30 cellular contexts compared by ENCODE assay signal in the genomic region with DNA sequence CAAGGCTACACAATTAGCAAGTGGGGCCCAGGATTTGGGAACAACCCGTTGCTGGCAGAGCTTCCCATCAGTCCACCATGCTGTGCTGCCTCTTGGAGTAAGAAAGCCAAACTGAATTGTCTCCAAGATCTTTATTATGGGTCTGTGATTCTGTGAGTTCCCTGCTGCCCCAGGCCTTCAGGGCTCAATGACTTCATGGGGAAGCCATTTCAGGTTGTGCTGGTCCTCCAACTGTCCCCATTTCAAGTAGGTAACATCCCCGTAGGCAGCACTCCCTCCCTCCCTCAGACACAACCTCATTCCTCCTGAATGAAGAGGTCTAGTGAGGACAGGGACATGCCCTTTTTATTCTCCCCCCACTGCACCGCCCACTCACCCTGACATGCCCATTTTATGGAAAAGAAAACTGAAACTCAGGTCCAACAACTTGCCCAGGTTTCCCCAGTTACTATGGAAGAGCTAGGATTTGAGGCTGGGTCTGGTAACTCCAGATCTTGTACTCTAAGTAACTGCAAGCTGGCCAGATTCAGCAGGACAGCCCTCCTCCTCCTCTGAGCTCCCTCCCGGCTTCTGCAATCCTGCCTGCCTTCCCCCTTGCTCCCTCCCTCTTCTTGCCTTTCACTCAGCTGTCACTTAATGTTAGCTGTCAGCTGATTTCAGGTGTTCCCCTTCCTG. TPM values are rescaled to one million over a fixed set of nuclear protein-coding genes. Genes with fewer than 3 reads are reported as not detected.
DNase-seq lines count a peak whose midpoint lies in the region; ATAC-seq, FAIRE-seq and TF ChIP-seq lines count a peak whose summit lies in the region.
"Had no signal": no experiment of that assay in that cellular context is flagged by ENCODE, and none has a peak within 500 bp of the region (broad histone marks: within the 10 kb centered on the region; RNA-seq: fewer than 3 reads in every experiment).

No MANE protein-coding gene starts in this region.

- in situ Hi-C loops in HepG2 (cut with HindIII; ENCODE audit: extremely low pct_ligation_motif_present, low pct_unique_long_range_greater_than_20kb), result no loop called here

- TF ChIP-seq EP300 in HepG2 (IDR thresholded peaks at IDR 0.05; ENCODE audit: low read depth in 2 of 2, low read length in 2 of 2) (no peak), HepG2 (CRISPR knock-in tag; IDR thresholded peaks at IDR 0.05; ENCODE audit: borderline replicate concordance) (no peak)

- H3K36me3 Mint-ChIP-seq in dendritic cell treated with granulocyte-macrophage colony-stimulating factor and Interleukin-4, amounts not matched to agents 40 ng/mL and 50 ng/mL, for 4 days (ENCODE audit: low read depth), result no peaks in the 10 kb centered on the region
- no peaks in the 10 kb centered on the region for H3K36me3 Mint-ChIP-seq in neural progenitor cell
- H3K36me3 Mint-ChIP-seq: natural killer cell; stimulated activated naive B cell treated with anti-CD40 and anti-IgM and Interleukin-4, amounts not matched to agents 10 μg/mL and 1 μg/mL and 100 μg/mL, for 72 hours had no signal

- no peaks in the 10 kb centered on the region for H3K9me2 ChIP-seq in PC-3 (replicated peaks; ENCODE audit: low read length)

- H2AFZ ChIP-seq in HepG2 (ENCODE audit: low read length) (no peak overlapping the region), neural progenitor cell (replicated peaks) (peak overlapping the region; percentile 77), PC-3 (ENCODE audit: low read length) (no peak overlapping the region)

- H4K20me1 ChIP-seq in HepG2 (ENCODE audit: insufficient read depth, low read length) (no peaks in the 10 kb centered on the region), neural progenitor cell (ENCODE audit: low read depth) (no peaks in the 10 kb centered on the region), PC-3 (ENCODE audit: low read length) (no peaks in the 10 kb centered on the region)

- no peak for TF ChIP-seq RAD21 in HepG2 (CRISPR knock-in tag; IDR thresholded peaks at IDR 0.05)

- H3K4me1 ChIP-seq in HepG2 (ENCODE audit: insufficient read depth, low read length), result peaks cover 40% of the 10 kb centered on the region
- H3K4me1 ChIP-seq in right lobe of liver, result no peaks in the 10 kb centered on the region
- peaks cover 18% of the 10 kb centered on the region for H3K4me1 ChIP-seq in neural progenitor cell
- no peaks in the 10 kb centered on the region for H3K4me1 ChIP-seq in PC-3 (ENCODE audit: insufficient read depth, low read length)
- H3K4me1 ChIP-seq: A549, HAP-1, lower lobe of right lung had no signal

- H3K27me3 Mint-ChIP-seq in dendritic cell treated with granulocyte-macrophage colony-stimulating factor and Interleukin-4, amounts not matched to agents 40 ng/mL and 50 ng/mL, for 4 days, result peaks cover 6% of the 10 kb centered on the region
- peaks cover 8% of the 10 kb centered on the region for H3K27me3 Mint-ChIP-seq in neural progenitor cell (ENCODE audit: insufficient read depth, low read depth)
- H3K27me3 Mint-ChIP-seq: activated CD8-positive, alpha-beta T cell treated with anti-CD3 and anti-CD28 coated beads for 36 hours; stimulated activated naive B cell treated with anti-CD40 and anti-IgM and Interleukin-4, amounts not matched to agents 10 μg/mL and 1 μg/mL and 100 μg/mL, for 72 hours had no signal

- H3K79me2 ChIP-seq in HepG2 (ENCODE audit: insufficient read depth, low read length), result no peaks in the 10 kb centered on the region
- no peaks in the 10 kb centered on the region for H3K79me2 ChIP-seq in neural progenitor cell (ENCODE audit: low read depth)
- H3K79me2 ChIP-seq in PC-3 (ENCODE audit: low read length), result no peaks in the 10 kb centered on the region

- BruUV-seq in HepG2 (replicated peaks; lab: Mats Ljungman, UMichigan) (no TSS peak), PC-3 (replicated peaks; lab: Mats Ljungman, UMichigan) (no TSS peak)

- H3K9ac ChIP-seq in HepG2 (ENCODE audit: insufficient read depth, low read depth, low read length) (no peak overlapping the region), neural progenitor cell (no peak overlapping the region), PC-3 (ENCODE audit: low read length) (no peak overlapping the region)

- no peaks in the 10 kb centered on the region for H3K9me3 Mint-ChIP-seq in dendritic cell treated with granulocyte-macrophage colony-stimulating factor and Interleukin-4, amounts not matched to agents 40 ng/mL and 50 ng/mL, for 4 days
- H3K9me3 Mint-ChIP-seq in neural progenitor cell, result no peaks in the 10 kb centered on the region
- H3K9me3 Mint-ChIP-seq: activated CD8-positive, alpha-beta T cell treated with anti-CD3 and anti-CD28 coated beads for 36 hours; activated T-helper 1 cell treated with anti-CD3 and anti-CD28 coated beads, Interleukin-12 subunit alpha, Interleukin-12 subunit beta, Interleukin-2, Interleukin-4 antibody, amounts not matched to agents 30 ng/mL and 10 ng/mL and 1 ng/mL, durations not matched to agents 14 hours and 24 hours and 36 hours; endodermal cell; natural killer cell; stimulated activated naive B cell treated with anti-CD40 and anti-IgM and Interleukin-4, amounts not matched to agents 10 μg/mL and 1 μg/mL and 100 μg/mL, for 72 hours had no signal

- H3K4me2 ChIP-seq in HepG2 (ENCODE audit: low read depth, low read length), result no peak overlapping the region
- peak overlapping the region; percentile 20 for H3K4me2 ChIP-seq in neural progenitor cell
- H3K4me2 ChIP-seq in PC-3 (ENCODE audit: low read length), result no peak overlapping the region
- H3K4me2 ChIP-seq: A549 had no signal

- H3K27ac Mint-ChIP-seq in dendritic cell treated with granulocyte-macrophage colony-stimulating factor and Interleukin-4, amounts not matched to agents 40 ng/mL and 50 ng/mL, for 4 days, result peak overlapping the region; percentile 21
- peak overlapping the region; percentile 70 for H3K27ac Mint-ChIP-seq in neural progenitor cell
- H3K27ac Mint-ChIP-seq: activated CD8-positive, alpha-beta T cell treated with anti-CD3 and anti-CD28 coated beads for 36 hours; activated T-helper 1 cell treated with anti-CD3 and anti-CD28 coated beads, Interleukin-12 subunit alpha, Interleukin-12 subunit beta, Interleukin-2, Interleukin-4 antibody, amounts not matched to agents 30 ng/mL and 10 ng/mL and 1 ng/mL, durations not matched to agents 14 hours and 24 hours and 36 hours; endodermal cell; natural killer cell; stimulated activated naive B cell treated with anti-CD40 and anti-IgM and Interleukin-4, amounts not matched to agents 10 μg/mL and 1 μg/mL and 100 μg/mL, for 72 hours had no signal

- DNase-seq in HepG2 (ENCODE audit: low spot score) (no peak), right lobe of liver (no peak), neural progenitor cell (ENCODE audit: low spot score) (peak; percentile 42), PC-3 (no peak)
- DNase-seq in effector CD4-positive, alpha-beta T cell, result no peak
- DNase-seq: activated CD8-positive, alpha-beta memory T cell treated with anti-CD3 and anti-CD28 coated beads, Interleukin-2, amount 50 U/mL, for 48 hours; activated CD8-positive, alpha-beta T cell treated with anti-CD3 and anti-CD28 coated beads for 36 hours; activated naive CD4-positive, alpha-beta T cell treated with anti-CD3 and anti-CD28 coated beads, Interleukin-2, amount 50 U/mL, for 16 hours; amygdala; Calu3; DND-41; endodermal cell; heart right ventricle; lower lobe of right lung; natural killer cell; NCI-H146; SHP77; stimulated activated naive B cell treated with anti-CD40 and anti-IgM and Interleukin-4, amounts not matched to agents 10 μg/mL and 1 μg/mL and 100 μg/mL, for 72 hours; substantia nigra; upper lobe of left lung had no signal

- TF ChIP-seq POLR2A in HepG2 (IDR thresholded peaks at IDR 0.05; ENCODE audit: insufficient read depth in 1 of 2, low read depth in 2 of 2, low read length in 2 of 2) (no peak), right lobe of liver (IDR thresholded peaks at IDR 0.05) (no peak)

- peaks cover 48% of the 10 kb centered on the region for H3K4me1 Mint-ChIP-seq in dendritic cell treated with granulocyte-macrophage colony-stimulating factor and Interleukin-4, amounts not matched to agents 40 ng/mL and 50 ng/mL, for 4 days (ENCODE audit: low read depth)
- peaks cover 8% of the 10 kb centered on the region for H3K4me1 Mint-ChIP-seq in neural progenitor cell
- H3K4me1 Mint-ChIP-seq: natural killer cell; stimulated activated naive B cell treated with anti-CD40 and anti-IgM and Interleukin-4, amounts not matched to agents 10 μg/mL and 1 μg/mL and 100 μg/mL, for 72 hours had no signal

- H3F3A ChIP-seq in neural progenitor cell (ENCODE audit: low read depth) (peaks cover 12% of the 10 kb centered on the region), PC-3 (ENCODE audit: low read length, unreplicated experiment) (no peaks in the 10 kb centered on the region)

- FAIRE-seq in HepG2 (lab: Jason Lieb, UNC), result no peak
- FAIRE-seq: A549, bronchial epithelial cell, frontal cortex had no signal

- H3K4me3 Mint-ChIP-seq in dendritic cell treated with granulocyte-macrophage colony-stimulating factor and Interleukin-4, amounts not matched to agents 40 ng/mL and 50 ng/mL, for 4 days, result no peak overlapping the region
- H3K4me3 Mint-ChIP-seq in neural progenitor cell, result peak overlapping the region; percentile 48
- H3K4me3 Mint-ChIP-seq: activated CD8-positive, alpha-beta T cell treated with anti-CD3 and anti-CD28 coated beads for 36 hours; activated T-helper 1 cell treated with anti-CD3 and anti-CD28 coated beads, Interleukin-12 subunit alpha, Interleukin-12 subunit beta, Interleukin-2, Interleukin-4 antibody, amounts not matched to agents 30 ng/mL and 10 ng/mL and 1 ng/mL, durations not matched to agents 14 hours and 24 hours and 36 hours; endodermal cell; natural killer cell; stimulated activated naive B cell treated with anti-CD40 and anti-IgM and Interleukin-4, amounts not matched to agents 10 μg/mL and 1 μg/mL and 100 μg/mL, for 72 hours had no signal

- POLR2A ChIA-PET in HepG2 (lab: Yijun Ruan, JAX) (no interaction called here), PC-3 (lab: Charles Lee; ENCODE audit: unreplicated experiment) (interaction anchor here (0.6 kb wide), 1 partner anchor 199 kb away, joined by 4 read pairs; no protein-coding TSS in a partner anchor)

- CTCF ChIA-PET in HepG2 (lab: Yijun Ruan, JAX; ENCODE audit: low intra/inter-chr PET ratio, low total read pairs) (no interaction called here), PC-3 (lab: Charles Lee) (no interaction called here)

- no peaks in the 10 kb centered on the region for H3K9me3 ChIP-seq in HepG2 (ENCODE audit: low read length)
- H3K9me3 ChIP-seq in right lobe of liver, result no peaks in the 10 kb centered on the region
- no peaks in the 10 kb centered on the region for H3K9me3 ChIP-seq in neural progenitor cell (ENCODE audit: low read depth)
- H3K9me3 ChIP-seq in PC-3 (ENCODE audit: low read length), result no peaks in the 10 kb centered on the region
- H3K9me3 ChIP-seq: A549, HAP-1, heart right ventricle, lower lobe of right lung, upper lobe of left lung had no signal

- no peaks in the 10 kb centered on the region for H3K36me3 ChIP-seq in HepG2 (replicated peaks in 1 of 2; ENCODE audit: control insufficient read depth in 1 of 2, insufficient read depth in 2 of 2, low read length in 2 of 2)
- H3K36me3 ChIP-seq in right lobe of liver, result no peaks in the 10 kb centered on the region
- H3K36me3 ChIP-seq in neural progenitor cell, result no peaks in the 10 kb centered on the region
- H3K36me3 ChIP-seq in PC-3 (ENCODE audit: low read depth, low read length), result no peaks in the 10 kb centered on the region
- H3K36me3 ChIP-seq: HAP-1, heart right ventricle, lower lobe of right lung, upper lobe of left lung had no signal

- no peak overlapping the region for H3K27ac ChIP-seq in HepG2 (ENCODE audit: extremely low read length, insufficient read depth, low read length)
- no peak overlapping the region for H3K27ac ChIP-seq in right lobe of liver
- H3K27ac ChIP-seq in neural progenitor cell, result no peak overlapping the region
- no peak overlapping the region for H3K27ac ChIP-seq in PC-3 (ENCODE audit: low read length)
- H3K27ac ChIP-seq: A549, coronary artery, lower lobe of right lung, upper lobe of left lung had no signal

- no peak overlapping the region for H3K4me3 ChIP-seq in HepG2 (replicated peaks in 1 of 3; ENCODE audit: insufficient read depth in 1 of 3, low read depth in 2 of 3, low read length in 3 of 3)
- H3K4me3 ChIP-seq in right lobe of liver, result no peak overlapping the region
- H3K4me3 ChIP-seq in neural progenitor cell, result no peak overlapping the region
- H3K4me3 ChIP-seq in PC-3 (ENCODE audit: low read length), result no peak overlapping the region
- H3K4me3 ChIP-seq: A549, coronary artery, HAP-1, heart right ventricle, lower lobe of right lung, upper lobe of left lung had no signal

- intact Hi-C loops in HepG2 (cut with micrococcal nuclease; ENCODE audit: unreplicated experiment) (no loop called here), right lobe of liver (cut with DNase I) (no loop called here), PC-3 (cut with micrococcal nuclease) (no loop called here)
- intact Hi-C loops in dendritic cell treated with granulocyte-macrophage colony-stimulating factor and Interleukin-4, amounts not matched to agents 40 ng/mL and 50 ng/mL, for 4 days (cut with micrococcal nuclease), result no loop called here

- 27% methylated on average over 4 of the region's 4 CpGs for WGBS in HepG2 (ENCODE audit: low lambda C conversion rate)
- 59% methylated on average over 3 of the region's 4 CpGs for WGBS in right lobe of liver (ENCODE audit: insufficient coverage, low coverage, low lambda C conversion rate, missing lambda C conversion rate)

- H3K27me3 ChIP-seq in HepG2 (ENCODE audit: control insufficient read depth in 1 of 2, insufficient read depth in 2 of 2, low read length in 2 of 2) (peaks cover 0 to 10% of the 10 kb centered on the region in 2 experiments; a peak in 1 of 5 replicates), right lobe of liver (no peaks in the 10 kb centered on the region), neural progenitor cell (no peaks in the 10 kb centered on the region), PC-3 (ENCODE audit: low read length) (no peaks in the 10 kb centered on the region)
- H3K27me3 ChIP-seq: heart right ventricle, upper lobe of left lung had no signal

- no peak for TF ChIP-seq CTCF in HepG2 (CRISPR knock-in tag; IDR thresholded peaks at IDR 0.05)
- no peak for TF ChIP-seq CTCF in right lobe of liver (IDR thresholded peaks at IDR 0.05)
- TF ChIP-seq CTCF in neural progenitor cell (IDR thresholded peaks at IDR 0.05), result no peak
- TF ChIP-seq CTCF in PC-3 (conservative IDR thresholded peaks at IDR 0.05; ENCODE audit: low read depth, low read length), result no peak

- ATAC-seq in HepG2 (no peak), right lobe of liver (no peak), PC-3 (no peak), HG02884 (IDR thresholded peaks at IDR 0.05; ENCODE audit: unreplicated experiment) (no peak), HG03469 (IDR thresholded peaks at IDR 0.05; ENCODE audit: unreplicated experiment) (no peak)
- ATAC-seq: A549; activated CD8-positive, alpha-beta T cell treated with anti-CD3 and anti-CD28 coated beads for 36 hours; heart right ventricle; lower lobe of right lung; natural killer cell; Panc1; stimulated activated naive B cell treated with anti-CD40 and anti-IgM and Interleukin-4, amounts not matched to agents 10 μg/mL and 1 μg/mL and 100 μg/mL, for 72 hours had no signal

RNA-seq across cellular contexts. Expression of a gene that starts 8.2 kb away (rescaled TPM):
- 92.7 and 112 TPM in 2 replicates for total RNA-seq in HepG2 (2016; rRNA removed; fragmentation: Illumina TruSeq; extraction: Trizol)
- 20.0 and 24.6 TPM in 2 replicates for total RNA-seq in HepG2 (2016; cell fraction: cytosol; rRNA removed; fragmentation: Illumina TruSeq; extraction: Trizol; ENCODE audit: low read depth)
- total RNA-seq in HepG2 (2016; cell fraction: insoluble cytoplasmic fraction; rRNA removed; fragmentation: Illumina TruSeq; extraction: Trizol), result 93.8 and 101 TPM in 2 replicates
- 56.3 and 62.2 TPM in 2 replicates for total RNA-seq in HepG2 (2016; cell fraction: membrane; rRNA removed; fragmentation: Illumina TruSeq; extraction: Trizol)
- 30.2 and 35.4 TPM in 2 replicates for total RNA-seq in HepG2 (2016; cell fraction: nucleus; rRNA removed; fragmentation: Illumina TruSeq; extraction: Trizol)
- polyA plus RNA-seq in HepG2 (2011; rRNA removed), result 35.6 and 40.9 TPM in 2 replicates
- polyA plus RNA-seq in HepG2 (2011; cell fraction: cytosol; rRNA removed), result 38.6 and 45.7 TPM in 2 replicates
- 17.5 and 20.3 TPM in 2 replicates for polyA plus RNA-seq in HepG2 (2011; cell fraction: nucleus; rRNA removed)
- polyA plus RNA-seq in HepG2 (2012), result 78.8 and 95.2 TPM in 2 replicates
- polyA plus RNA-seq in HepG2 (2016; cell fraction: cytosol; fragmentation: Illumina TruSeq; extraction: Trizol; ENCODE audit: low read depth), result 19.0 and 24.6 TPM in 2 replicates
- polyA plus RNA-seq in HepG2 (2016; cell fraction: insoluble cytoplasmic fraction; fragmentation: Illumina TruSeq; extraction: Trizol; ENCODE audit: low read depth), result 117 and 129 TPM in 2 replicates
- 43.9 and 52.9 TPM in 2 replicates for polyA plus RNA-seq in HepG2 (2016; cell fraction: membrane; fragmentation: Illumina TruSeq; extraction: Trizol; ENCODE audit: low read depth)
- polyA plus RNA-seq in HepG2 (2016; cell fraction: nucleus; fragmentation: Illumina TruSeq; extraction: Trizol; ENCODE audit: insufficient read depth, low read depth), result 57.2 and 66.4 TPM in 2 replicates
- 18.0 and 27.7 TPM in 2 replicates for polyA minus RNA-seq in HepG2 (2011; rRNA and poly(A)+ RNA removed; ENCODE audit: low replicate concordance)
- polyA minus RNA-seq in HepG2 (2011; cell fraction: cytosol; rRNA and poly(A)+ RNA removed), result 24.6 and 31.3 TPM in 2 replicates
- 12.7 and 18.4 TPM in 2 replicates for polyA minus RNA-seq in HepG2 (2011; cell fraction: nucleus; rRNA and poly(A)+ RNA removed)
- 10 to 100 TPM; 35.8 to 97.5 (median 59.1) TPM for total RNA-seq in right lobe of liver
- 154 and 158 TPM in 2 replicates for total RNA-seq in neural progenitor cell (ENCODE audit: low replicate concordance)
- 75.0 and 95.7 TPM in 2 replicates for total RNA-seq in PC-3 (2014; rRNA removed)
